ENCODE assay signal across 10 cellular contexts in the genomic region with DNA sequence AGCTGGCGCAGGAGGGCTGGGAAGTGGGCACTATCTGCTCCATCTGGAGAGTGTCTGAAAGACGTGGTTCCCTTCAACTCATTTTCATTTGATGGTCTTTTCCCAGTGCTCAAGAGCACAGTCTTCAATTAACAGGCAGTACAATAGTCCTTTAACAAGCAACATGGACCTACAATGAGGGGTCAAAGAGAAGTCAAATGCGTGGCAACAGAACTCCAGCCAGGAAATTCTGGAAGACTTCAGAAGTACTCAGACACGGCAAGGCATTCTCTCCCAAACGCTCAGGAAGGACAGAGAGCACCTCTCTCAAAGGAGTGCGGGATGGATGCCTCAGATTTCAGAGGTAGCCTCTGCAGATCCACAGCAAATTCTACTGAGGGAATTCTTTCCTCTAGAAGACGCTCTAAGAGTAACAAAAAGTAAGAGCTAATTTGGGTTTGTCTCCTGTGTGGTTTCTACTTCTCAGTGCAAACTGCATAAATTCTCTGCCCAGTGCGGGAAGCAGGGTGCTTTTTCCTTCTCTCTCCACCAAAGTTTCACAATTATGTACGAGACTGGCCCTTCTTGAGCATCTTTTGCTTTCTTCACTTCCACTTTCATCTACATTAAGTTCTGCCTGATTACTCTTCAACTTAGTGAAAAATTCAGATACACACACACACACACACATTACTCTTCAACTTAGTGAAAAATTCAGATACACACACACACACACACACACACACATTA. TPM values are rescaled to one million over a fixed set of nuclear protein-coding genes. Genes with fewer than 3 reads are reported as not detected.
A peak's percentile ranks its signal among the peaks of the same experiment; 100 is the strongest.
DNase-seq lines count a peak whose midpoint lies in the region; ATAC-seq and TF ChIP-seq lines count a peak whose summit lies in the region.
"Had no signal": no experiment of that assay in that cellular context is flagged by ENCODE, and none has a peak within 500 bp of the region (broad histone marks: within the 10 kb centered on the region; RNA-seq: fewer than 3 reads in every experiment).

No MANE protein-coding gene starts in this region.

- CTCF ChIA-PET in SK-N-SH (lab: Yijun Ruan, JAX): interaction anchor here (1.2 kb wide), 1 partner anchor 168 kb away, joined by 3 read pairs; no protein-coding TSS in a partner anchor

- peak overlapping the region; percentile 38 for H3K4me2 ChIP-seq in SK-N-SH

- TF ChIP-seq RAD21 in SK-N-SH (IDR thresholded peaks at IDR 0.05; ENCODE audit: low read length): no peak

- H3F3A ChIP-seq in SK-N-SH (replicated peaks; ENCODE audit: insufficient read depth): peaks cover 53% of the 10 kb centered on the region

- no peaks in the 10 kb centered on the region for H3K27me3 ChIP-seq in SK-N-SH (ENCODE audit: insufficient read depth)
- H3K27me3 ChIP-seq in prostate gland (replicated peaks; ENCODE audit: insufficient read depth): no peaks in the 10 kb centered on the region
- no peaks in the 10 kb centered on the region for H3K27me3 ChIP-seq in right atrium auricular region
- H3K27me3 ChIP-seq in esophagus squamous epithelium: no peaks in the 10 kb centered on the region
- H3K27me3 ChIP-seq: heart left ventricle had no signal

- 79% methylated on average over 9 of the region's 9 CpGs for WGBS in SK-N-SH (ENCODE audit: low lambda C conversion rate)
- WGBS in prostate gland: 67% methylated on average over 9 of the region's 9 CpGs
- WGBS in esophagus squamous epithelium, 2 donors: 71 to 86% methylated on average over 9 of the region's 9 CpGs

- DNase-seq in SK-N-SH (no peak), prostate gland (ENCODE audit: low spot score) (no peak), putamen (ENCODE audit: low spot score) (no peak), right atrium auricular region (ENCODE audit: low spot score) (no peak), esophagus squamous epithelium (lab: John Stamatoyannopoulos, UW) (no peak)
- DNase-seq in activated effector memory CD4-positive, alpha-beta T cell treated with Interleukin-2 at 50 U/mL for 16 hours: no peak
- DNase-seq: activated T-cell treated with anti-CD3 and anti-CD28 coated beads, Interleukin-2, amount 50 U/mL, for 24 hours had no signal

- H3K27ac ChIP-seq in SK-N-SH (ENCODE audit: low read depth in 2 of 2, low read length in 1 of 2) (peak overlapping the region in 1 of 2 experiments; percentile 100; a peak in 2 of 4 replicates), prostate gland (peak overlapping the region; percentile 15 to 41), right atrium auricular region (peak overlapping the region in 1 of 2 donors; percentile 34), esophagus squamous epithelium (peak overlapping the region in 2 of 4 donors; percentile 59 to 63)

- peaks cover 0 to 18% of the 10 kb centered on the region in 2 experiments for H3K36me3 ChIP-seq in SK-N-SH (replicated peaks in 1 of 2; ENCODE audit: control insufficient read depth in 1 of 2, insufficient read depth in 2 of 2, low read length in 1 of 2)
- no peaks in the 10 kb centered on the region for H3K36me3 ChIP-seq in prostate gland
- no peaks in the 10 kb centered on the region for H3K36me3 ChIP-seq in right atrium auricular region
- H3K36me3 ChIP-seq in esophagus squamous epithelium: no peaks in the 10 kb centered on the region
- H3K36me3 ChIP-seq: heart left ventricle had no signal

- TF ChIP-seq EP300 in SK-N-SH (IDR thresholded peaks at IDR 0.05; ENCODE audit: borderline replicate concordance in 1 of 2, low read depth in 1 of 2, low read length in 1 of 2): no peak

- intact Hi-C loops in prostate gland (cut with DNase I) (loop anchor here (5.0 kb wide), 1 partner anchor 35 kb away; no protein-coding TSS in a partner anchor), esophagus squamous epithelium (cut with DNase I) (no loop called here)

- peaks cover 86% of the 10 kb centered on the region for H3K79me2 ChIP-seq in SK-N-SH (ENCODE audit: insufficient read depth)

- H3K4me1 ChIP-seq in SK-N-SH (ENCODE audit: control insufficient read depth in 1 of 2, insufficient read depth in 2 of 2, low read depth in 1 of 2, low read length in 1 of 2) (peaks cover 51 to 72% of the 10 kb centered on the region in 2 experiments), prostate gland (replicated peaks) (no peaks in the 10 kb centered on the region), right atrium auricular region (peaks cover 0 to 72% of the 10 kb centered on the region in 2 donors), esophagus squamous epithelium (peaks cover 10 to 65% (median 28%) of the 10 kb centered on the region in 3 donors)

- TF ChIP-seq CTCF in SK-N-SH (IDR thresholded peaks at IDR 0.05) (no peak), prostate gland (IDR thresholded peaks at IDR 0.05) (no peak), right atrium auricular region (IDR thresholded peaks at IDR 0.05) (no peak), esophagus squamous epithelium (IDR thresholded peaks at IDR 0.05) (no peak)

- H3K9ac ChIP-seq in SK-N-SH: peak overlapping the region; percentile 75

- H2AFZ ChIP-seq in SK-N-SH (ENCODE audit: low read depth): no peak overlapping the region

- no peak overlapping the region for H3K4me3 ChIP-seq in SK-N-SH (ENCODE audit: low read depth in 2 of 2, low read length in 1 of 2)
- no peak overlapping the region for H3K4me3 ChIP-seq in prostate gland
- H3K4me3 ChIP-seq in right atrium auricular region: no peak overlapping the region
- no peak overlapping the region for H3K4me3 ChIP-seq in esophagus squamous epithelium
- H3K4me3 ChIP-seq: heart left ventricle had no signal

- POLR2A ChIA-PET in SK-N-SH (lab: Yijun Ruan, JAX): no interaction called here

- no peak for TF ChIP-seq POLR2A in prostate gland (IDR thresholded peaks at IDR 0.05)
- TF ChIP-seq POLR2A in esophagus squamous epithelium (IDR thresholded peaks at IDR 0.05): no peak

- H3K9me2 ChIP-seq in SK-N-SH: no peaks in the 10 kb centered on the region

- no peaks in the 10 kb centered on the region for H3K9me3 ChIP-seq in SK-N-SH
- no peaks in the 10 kb centered on the region for H3K9me3 ChIP-seq in prostate gland
- no peaks in the 10 kb centered on the region for H3K9me3 ChIP-seq in right atrium auricular region
- no peaks in the 10 kb centered on the region for H3K9me3 ChIP-seq in esophagus squamous epithelium
- H3K9me3 ChIP-seq: heart left ventricle had no signal

- H4K20me1 ChIP-seq in SK-N-SH (ENCODE audit: insufficient read depth): no peaks in the 10 kb centered on the region

- peak; percentile 83 for ATAC-seq in GM18868 (IDR thresholded peaks at IDR 0.05; ENCODE audit: unreplicated experiment)
- ATAC-seq in HG02763 (IDR thresholded peaks at IDR 0.05; ENCODE audit: unreplicated experiment): peak; percentile 72

TF ChIP-seq in SK-N-SH, 30 proteins besides CTCF, POLR2A, EP300 and RAD21:
- TF ChIP-seq POLR2AphosphoS5 (IDR thresholded peaks at IDR 0.05; ENCODE audit: low read depth, low read length) (no peak), TCF12 (IDR thresholded peaks at IDR 0.05) (peak; percentile 25; the same call in 1 of the 2 replicates), NRF1 (IDR thresholded peaks at IDR 0.05; ENCODE audit: low read depth, low read length) (no peak), TEAD4 (IDR thresholded peaks at IDR 0.05; ENCODE audit: borderline replicate concordance, insufficient read depth) (no peak)
TF ChIP-seq in SK-N-SH: peak in this region for 1.

RNA-seq across cellular contexts. Expression of gene LHFPL2, which starts 56.4 kb away (rescaled TPM):
- 8.6 and 10.4 TPM in 2 replicates for polyA plus RNA-seq in SK-N-SH (2012; rRNA removed)
- polyA plus RNA-seq in SK-N-SH (2012; cell fraction: cytosol; rRNA removed): 10.1 and 10.4 TPM in 2 replicates
- polyA plus RNA-seq in SK-N-SH (2012; cell fraction: nucleus; rRNA removed): 8.4 and 14.2 TPM in 2 replicates
- total RNA-seq in prostate gland (10 to 100 TPM; 13.7 to 40.4 TPM), right atrium auricular region (10 to 100 TPM in 1 of 2 donors, 1 to 10 TPM in 1; 9.9 to 15.9 TPM), esophagus squamous epithelium (10 to 100 TPM in 1 of 4 donors, 1 to 10 TPM in 3; 2.2 to 11.1 (median 6.2) TPM)
